ENCODE assay signal across 8 cellular contexts in the genomic region with DNA sequence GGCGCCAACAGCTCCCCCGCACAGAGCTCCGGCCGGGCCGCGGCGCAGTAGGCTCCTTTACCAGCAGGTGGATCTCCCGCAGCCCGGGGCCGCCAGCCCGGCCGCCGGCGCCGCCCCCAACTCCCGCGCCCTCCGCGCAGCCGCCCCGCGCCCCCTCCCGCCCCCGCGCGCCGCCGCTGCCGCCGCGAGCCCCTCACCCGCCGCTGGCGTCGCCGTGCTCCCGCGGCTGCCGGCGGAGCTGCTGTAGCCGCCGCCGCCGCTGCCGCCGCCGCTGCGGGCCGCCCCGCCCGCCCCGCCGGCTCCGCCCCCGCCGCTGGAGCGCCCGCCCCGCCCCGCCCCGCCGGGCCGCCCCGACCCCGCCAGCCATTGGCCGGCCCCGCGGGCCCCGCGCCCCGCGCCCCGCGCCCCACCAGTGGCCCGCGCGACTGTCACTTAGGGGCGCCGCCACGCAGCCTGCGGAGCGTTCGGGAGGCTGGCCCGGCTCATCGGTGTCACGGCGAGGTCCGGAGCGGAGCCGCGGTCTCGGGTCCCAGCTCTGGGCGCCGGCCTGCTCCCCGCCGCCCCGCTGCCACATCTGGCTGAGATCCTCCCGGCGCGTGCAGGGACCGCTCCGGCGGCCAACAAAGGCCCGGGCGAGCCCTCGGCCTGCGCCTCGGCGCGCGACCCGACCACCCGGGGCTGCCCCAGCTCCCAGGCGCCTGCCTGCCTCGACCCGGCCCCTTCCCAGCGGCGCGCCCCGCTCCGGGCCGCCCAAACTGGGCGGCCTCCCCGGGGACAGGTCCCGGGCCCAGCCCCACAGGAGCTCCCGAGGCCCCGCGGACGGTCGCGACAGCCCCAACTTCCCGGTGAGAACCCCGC.
DNase-seq lines count a peak whose midpoint lies in the region; ATAC-seq and TF ChIP-seq lines count a peak whose summit lies in the region.

Gene MGAT4A (minus strand): TSS at position 282 of the 858 bp plus-strand sequence. CDS start 4,800 bp downstream, outside the sequence.

- TF ChIP-seq POLR2A in GM15510 (IDR thresholded peaks at IDR 0.05; ENCODE audit: borderline replicate concordance, extremely low read depth, insufficient read length), result peak; percentile 70

- H3K9ac ChIP-seq in muscle layer of colon (ENCODE audit: low read length), result peak within 1 kb of the TSS; percentile 61

- peak; percentile 89 for ATAC-seq in HG02885 (IDR thresholded peaks at IDR 0.05; ENCODE audit: poor library complexity, unreplicated experiment)

- no peaks in the 10 kb centered on the region for H3K9me3 ChIP-seq in muscle layer of colon (ENCODE audit: low read length)

- H3K36me3 ChIP-seq in muscle layer of colon (ENCODE audit: insufficient read depth, low read length), result no peaks in the 10 kb centered on the region

- no peaks in the 10 kb centered on the region for H3K27me3 ChIP-seq in muscle layer of colon (ENCODE audit: control insufficient read depth in 1 of 2, insufficient read depth in 2 of 2, low read length in 2 of 2)

- H3K27ac ChIP-seq in muscle layer of colon (ENCODE audit: low read depth, low read length), result peak within 1 kb of the TSS; percentile 72

- H3K4me1 ChIP-seq in muscle layer of colon (ENCODE audit: insufficient read depth, low read length), result peaks cover 22% of the 10 kb centered on the region

- DNase-seq in 8988T, result peak; percentile 89
- DNase-seq in NCI-H69 (lab: John Stamatoyannopoulos, UW), result peak; percentile 73
- DNase-seq in activated CD8-positive, alpha-beta memory T cell treated with anti-CD3 and anti-CD28 coated beads, Interleukin-2, amount 50 U/mL, for 48 hours, result peak; percentile 87
- DNase-seq in epithelial cell of esophagus (ENCODE audit: low read depth), result peak; percentile 54
- peak; percentile 48 to 64 for DNase-seq in stimulated activated CD8-positive, alpha-beta memory T cell treated with anti-CD3 and anti-CD28 coated beads, Interleukin-7, amount 100 ng/mL, for 1 hour (ENCODE audit: low read depth in 2 of 2)

- TF ChIP-seq CTCF in epithelial cell of esophagus (IDR thresholded peaks at IDR 0.05; ENCODE audit: insufficient read depth, low read depth, low read length, missing control alignments), result peak; percentile 9

- H3K4me3 ChIP-seq in epithelial cell of esophagus (ENCODE audit: low read length) (peak within 1 kb of the TSS; percentile 39), muscle layer of colon (ENCODE audit: low read depth in 1 of 2, low read length in 2 of 2) (peak within 1 kb of the TSS; percentile 79 to 83)

Comparison
In these comparisons a context has a peak if more than half of its experiments do, and no peak if none do; other contexts are left out.
1. Peak in every context shown above with its lines: DNase-seq, ATAC-seq, H3K4me3 ChIP-seq and H3K27ac ChIP-seq.